ENCODE assay signal across 9 cellular contexts in genomic region chr12:95182868-95183415, GRCh38. TPM values are rescaled to one million over a fixed set of nuclear protein-coding genes. Genes with fewer than 3 reads are reported as not detected.
DNase-seq lines count a peak whose midpoint lies in the region; ATAC-seq, FAIRE-seq and TF ChIP-seq lines count a peak whose summit lies in the region.
"Had no signal": no experiment of that assay in that cellular context is flagged by ENCODE, and none has a peak within 500 bp of the region (broad histone marks: within the 10 kb centered on the region; RNA-seq: fewer than 3 reads in every experiment).

No MANE protein-coding gene starts in this region.

- no peak overlapping the region for H3K4me3 ChIP-seq in bronchial epithelial cell (ENCODE audit: low read depth, low read length)
- no peak overlapping the region for H3K4me3 ChIP-seq in sigmoid colon
- no peak overlapping the region for H3K4me3 ChIP-seq in aorta (ENCODE audit: low read length in 2 of 2)
- H3K4me3 ChIP-seq: BLaER1 treated with 17β-estradiol and CSF1 and Interleukin-3, amounts not matched to agents 10 nM and 100 nM had no signal

- H3K36me3 ChIP-seq in bronchial epithelial cell (ENCODE audit: control insufficient read depth, insufficient read depth, low read length) (no peaks in the 10 kb centered on the region), sigmoid colon (no peaks in the 10 kb centered on the region), aorta (ENCODE audit: control insufficient read depth in 1 of 2, insufficient read depth in 2 of 2, low read length in 1 of 2) (peaks cover 0 to 4% of the 10 kb centered on the region in 2 donors)

- TF ChIP-seq CTCF in bronchial epithelial cell (IDR thresholded peaks at IDR 0.05; ENCODE audit: insufficient read depth, low read length, severe bottlenecking) (no peak), sigmoid colon (IDR thresholded peaks at IDR 0.05) (no peak)

- H3K9me3 ChIP-seq in sigmoid colon (no peaks in the 10 kb centered on the region), aorta (ENCODE audit: control insufficient read depth, low read length) (no peaks in the 10 kb centered on the region)

- intact Hi-C loops in sigmoid colon (cut with DNase I) (no loop called here), aorta (cut with DNase I) (no loop called here)

- 70 to 75% methylated on average over 5 of the region's 5 CpGs for whole genome bisulfite sequencing in sigmoid colon, 2 donors
- 71% methylated on average over 5 of the region's 5 CpGs for WGBS in aorta, 2 donors

- no peak for FAIRE-seq in bronchial epithelial cell (lab: Jason Lieb, UNC)

- H3K27me3 ChIP-seq in bronchial epithelial cell (ENCODE audit: control insufficient read depth, insufficient read depth, low read length) = no peaks in the 10 kb centered on the region
- H3K27me3 ChIP-seq in sigmoid colon = no peaks in the 10 kb centered on the region
- H3K27me3 ChIP-seq in aorta (ENCODE audit: control insufficient read depth in 1 of 2, insufficient read depth in 2 of 2, low read length in 1 of 2) = no peaks in the 10 kb centered on the region
- H3K27me3 ChIP-seq: BLaER1 treated with 17β-estradiol and CSF1 and Interleukin-3, amounts not matched to agents 10 nM and 100 nM had no signal

- DNase-seq in activated T-cell treated with anti-CD3 and anti-CD28 coated beads, Interleukin-2, amount 50 U/mL, for 48 hours = peak; percentile 26 to 36
- DNase-seq in activated T-cell treated with anti-CD3 and anti-CD28 coated beads, Interleukin-2, amount 50 U/mL, for 1 hour = no peak
- DNase-seq in bronchial epithelial cell (ENCODE audit: low read depth) (peak; percentile 67), sigmoid colon (no peak), NCI-H2227 treated with DMSO at 0.1 percent for 48 hours (lab: John Stamatoyannopoulos, UW) (no peak), SIG-M5 (lab: John Stamatoyannopoulos, UW) (no peak), aorta (no peak)

- H3K4me1 ChIP-seq in sigmoid colon (peaks cover 0 to 12% (median 10%) of the 10 kb centered on the region in 4 donors), aorta (ENCODE audit: control insufficient read depth in 1 of 2, insufficient read depth in 2 of 2, low read length in 2 of 2) (no peaks in the 10 kb centered on the region)

- TF ChIP-seq EP300 in sigmoid colon (IDR thresholded peaks at IDR 0.05) = no peak

- H3K27ac ChIP-seq in sigmoid colon = peak overlapping the region in 3 of 4 donors; percentile 56 to 66 (median 56)
- H3K27ac ChIP-seq in aorta (ENCODE audit: low read depth in 1 of 2, low read length in 2 of 2) = no peak overlapping the region
- H3K27ac ChIP-seq: BLaER1 treated with 17β-estradiol and CSF1 and Interleukin-3, amounts not matched to agents 10 nM and 100 nM had no signal

- ATAC-seq in HG03565 (IDR thresholded peaks at IDR 0.05; ENCODE audit: unreplicated experiment) (peak; percentile 48), aorta (ENCODE audit: low FRiP score) (no peak)

- no peak for TF ChIP-seq POLR2A in sigmoid colon (IDR thresholded peaks at IDR 0.05)

RNA-seq across cellular contexts. Expression of gene FGD6, which starts 34.3 kb away (rescaled TPM):
- total RNA-seq in bronchial epithelial cell = 13.2 and 13.3 TPM in 2 replicates
- 10 to 100 TPM; 40.2 to 56.6 (median 50.4) TPM for total RNA-seq in sigmoid colon
- 1 to 10 TPM; 4.2 to 6.2 (median 5.3) TPM for polyA plus RNA-seq in sigmoid colon
- total RNA-seq in aorta = 10 to 100 TPM in 1 of 2 donors, 1 to 10 TPM in 1; 8.9 to 15.5 TPM
- 1 to 10 TPM in 1 of 2 donors, under 1 TPM in 1; 0.95 to 1.4 TPM for polyA plus RNA-seq in aorta

RNA-seq across cellular contexts. Expression of gene VEZT, which starts 34.7 kb away (rescaled TPM):
- total RNA-seq in bronchial epithelial cell = 57.4 and 66.2 TPM in 2 replicates
- 100 to 1,000 TPM in 1 of 4 donors, 10 to 100 TPM in 3; 82.8 to 114 (median 90.5) TPM for total RNA-seq in sigmoid colon
- polyA plus RNA-seq in sigmoid colon = 10 to 100 TPM; 19.9 to 32.3 (median 20.4) TPM
- 100 to 1,000 TPM in 1 of 2 donors, 10 to 100 TPM in 1; 81.0 to 103 TPM for total RNA-seq in aorta
- polyA plus RNA-seq in aorta = 10 to 100 TPM; 39.0 to 56.8 TPM

Comparison
In these comparisons a context has a peak if more than half of its experiments do, and no peak if none do; other contexts are left out.
1. DNase-seq: peak in activated T-cell treated with anti-CD3 and anti-CD28 coated beads, Interleukin-2, amount 50 U/mL, for 48 hours (2 of 2) and bronchial epithelial cell (single experiment); none in activated T-cell treated with anti-CD3 and anti-CD28 coated beads, Interleukin-2, amount 50 U/mL, for 1 hour (single experiment), sigmoid colon (single experiment), NCI-H2227 treated with DMSO at 0.1 percent for 48 hours (single experiment), SIG-M5 (single experiment) and aorta (0 of 2).
2. H3K27ac ChIP-seq: peak in sigmoid colon (3 of 4); none in aorta (0 of 2).